1 cellular context compared by ENCODE assay signal in genomic region chr6:111841822-111842221, GRCh38.
A peak's percentile ranks its signal among the peaks of the same experiment; 100 is the strongest.
TF ChIP-seq lines count a peak whose summit lies in the region.

No MANE protein-coding gene starts in this region.

TF ChIP-seq in GM12878, 131 proteins besides CTCF, POLR2A, EP300 and RAD21 (continued from another document and continues in another):
- TF ChIP-seq, protein P1, sequence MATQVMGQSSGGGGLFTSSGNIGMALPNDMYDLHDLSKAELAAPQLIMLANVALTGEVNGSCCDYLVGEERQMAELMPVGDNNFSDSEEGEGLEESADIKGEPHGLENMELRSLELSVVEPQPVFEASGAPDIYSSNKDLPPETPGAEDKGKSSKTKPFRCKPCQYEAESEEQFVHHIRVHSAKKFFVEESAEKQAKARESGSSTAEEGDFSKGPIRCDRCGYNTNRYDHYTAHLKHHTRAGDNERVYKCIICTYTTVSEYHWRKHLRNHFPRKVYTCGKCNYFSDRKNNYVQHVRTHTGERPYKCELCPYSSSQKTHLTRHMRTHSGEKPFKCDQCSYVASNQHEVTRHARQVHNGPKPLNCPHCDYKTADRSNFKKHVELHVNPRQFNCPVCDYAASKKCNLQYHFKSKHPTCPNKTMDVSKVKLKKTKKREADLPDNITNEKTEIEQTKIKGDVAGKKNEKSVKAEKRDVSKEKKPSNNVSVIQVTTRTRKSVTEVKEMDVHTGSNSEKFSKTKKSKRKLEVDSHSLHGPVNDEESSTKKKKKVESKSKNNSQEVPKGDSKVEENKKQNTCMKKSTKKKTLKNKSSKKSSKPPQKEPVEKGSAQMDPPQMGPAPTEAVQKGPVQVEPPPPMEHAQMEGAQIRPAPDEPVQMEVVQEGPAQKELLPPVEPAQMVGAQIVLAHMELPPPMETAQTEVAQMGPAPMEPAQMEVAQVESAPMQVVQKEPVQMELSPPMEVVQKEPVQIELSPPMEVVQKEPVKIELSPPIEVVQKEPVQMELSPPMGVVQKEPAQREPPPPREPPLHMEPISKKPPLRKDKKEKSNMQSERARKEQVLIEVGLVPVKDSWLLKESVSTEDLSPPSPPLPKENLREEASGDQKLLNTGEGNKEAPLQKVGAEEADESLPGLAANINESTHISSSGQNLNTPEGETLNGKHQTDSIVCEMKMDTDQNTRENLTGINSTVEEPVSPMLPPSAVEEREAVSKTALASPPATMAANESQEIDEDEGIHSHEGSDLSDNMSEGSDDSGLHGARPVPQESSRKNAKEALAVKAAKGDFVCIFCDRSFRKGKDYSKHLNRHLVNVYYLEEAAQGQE (IDR thresholded peaks at IDR 0.05; ENCODE audit: low read depth, low read length) = no peak
- TF ChIP-seq, protein P2, sequence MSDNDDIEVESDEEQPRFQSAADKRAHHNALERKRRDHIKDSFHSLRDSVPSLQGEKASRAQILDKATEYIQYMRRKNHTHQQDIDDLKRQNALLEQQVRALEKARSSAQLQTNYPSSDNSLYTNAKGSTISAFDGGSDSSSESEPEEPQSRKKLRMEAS (IDR thresholded peaks at IDR 0.05; ENCODE audit: low read depth, low read length) = no peak
- TF ChIP-seq CHD4 (IDR thresholded peaks at IDR 0.05) = no peak
- peak; percentile 98 for TF ChIP-seq RUNX3 (IDR thresholded peaks at IDR 0.05; ENCODE audit: low read length)
- TF ChIP-seq CREM (IDR thresholded peaks at IDR 0.05; ENCODE audit: low read depth) = peak; percentile 78
- peak; percentile 80 for TF ChIP-seq SPI1 (IDR thresholded peaks at IDR 0.05; ENCODE audit: borderline replicate concordance, insufficient read depth, low read depth, low read length)
- no peak for TF ChIP-seq SUZ12 (IDR thresholded peaks at IDR 0.05; ENCODE audit: unreplicated experiment)
- no peak for TF ChIP-seq ZNF622 (IDR thresholded peaks at IDR 0.05)
- TF ChIP-seq ZZZ3 (IDR thresholded peaks at IDR 0.05; ENCODE audit: control insufficient read depth, insufficient read length, low read depth) = no peak
- TF ChIP-seq NBN (IDR thresholded peaks at IDR 0.05) = peak; percentile 83
- no peak for TF ChIP-seq NR2C1 (IDR thresholded peaks at IDR 0.05)
- TF ChIP-seq DPF2 (IDR thresholded peaks at IDR 0.05) = peak; percentile 85
- TF ChIP-seq ASH2L (IDR thresholded peaks at IDR 0.05; ENCODE audit: borderline replicate concordance, low read depth) = no peak
- TF ChIP-seq YBX1 (IDR thresholded peaks at IDR 0.05) = no peak
- no peak for TF ChIP-seq SREBF2 (IDR thresholded peaks at IDR 0.05; ENCODE audit: low read length)
- peak; percentile 93 to 95 for TF ChIP-seq BHLHE40 (IDR thresholded peaks at IDR 0.05; ENCODE audit: borderline replicate concordance in 1 of 2, low read depth in 2 of 2, low read length in 1 of 2)
- TF ChIP-seq ETV6 (conservative IDR thresholded peaks at IDR 0.05 in 1 of 2, IDR thresholded peaks at IDR 0.05 in 1 of 2; ENCODE audit: borderline replicate concordance in 1 of 2, low read depth in 1 of 2) = peak in 1 of 2 experiments; percentile 96; a peak in 2 of 4 replicates
- TF ChIP-seq ATF2 (IDR thresholded peaks at IDR 0.05; ENCODE audit: low read length) = peak; percentile 82
- TF ChIP-seq, protein P3, sequence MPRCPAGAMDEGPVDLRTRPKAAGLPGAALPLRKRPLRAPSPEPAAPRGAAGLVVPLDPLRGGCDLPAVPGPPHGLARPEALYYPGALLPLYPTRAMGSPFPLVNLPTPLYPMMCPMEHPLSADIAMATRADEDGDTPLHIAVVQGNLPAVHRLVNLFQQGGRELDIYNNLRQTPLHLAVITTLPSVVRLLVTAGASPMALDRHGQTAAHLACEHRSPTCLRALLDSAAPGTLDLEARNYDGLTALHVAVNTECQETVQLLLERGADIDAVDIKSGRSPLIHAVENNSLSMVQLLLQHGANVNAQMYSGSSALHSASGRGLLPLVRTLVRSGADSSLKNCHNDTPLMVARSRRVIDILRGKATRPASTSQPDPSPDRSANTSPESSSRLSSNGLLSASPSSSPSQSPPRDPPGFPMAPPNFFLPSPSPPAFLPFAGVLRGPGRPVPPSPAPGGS (IDR thresholded peaks at IDR 0.05; ENCODE audit: borderline replicate concordance, insufficient read depth, low read depth, low read length, poor library complexity, severe bottlenecking) = peak; percentile 59
- no peak for TF ChIP-seq PRDM15 (CRISPR knock-in tag; IDR thresholded peaks at IDR 0.05)
- TF ChIP-seq SUPT20H (IDR thresholded peaks at IDR 0.05; ENCODE audit: borderline replicate concordance, control insufficient read depth, low read depth, low read length) = no peak
- peak; percentile 59; the same call in 1 of the 2 replicates for TF ChIP-seq CREB1 (IDR thresholded peaks at IDR 0.05; ENCODE audit: low read depth)
- no peak for TF ChIP-seq SRF (IDR thresholded peaks at IDR 0.05; ENCODE audit: low read depth in 2 of 2, low read length in 2 of 2)
- peak; percentile 89 to 95 for TF ChIP-seq IKZF2 (IDR thresholded peaks at IDR 0.05)
- TF ChIP-seq RFX5 (IDR thresholded peaks at IDR 0.05; ENCODE audit: low read depth, low read length) = no peak
- TF ChIP-seq HDGF (IDR thresholded peaks at IDR 0.05) = no peak; the same call in 1 of the 2 replicates
- no peak for TF ChIP-seq SIX5 (IDR thresholded peaks at IDR 0.05; ENCODE audit: low read depth, low read length, severe bottlenecking)
- TF ChIP-seq BACH1 (IDR thresholded peaks at IDR 0.05; ENCODE audit: borderline replicate concordance) = no peak
- no peak for TF ChIP-seq RB1 (IDR thresholded peaks at IDR 0.05; ENCODE audit: borderline replicate concordance)
- TF ChIP-seq NR2F1 (conservative IDR thresholded peaks at IDR 0.05) = no peak; the same call in 1 of the 2 replicates
- no peak for TF ChIP-seq USF1 (IDR thresholded peaks at IDR 0.05; ENCODE audit: borderline replicate concordance, extremely low read length, insufficient read depth, low read depth, low read length)
- peak; percentile 73; the same call in 1 of the 2 replicates for TF ChIP-seq ZBED1 (IDR thresholded peaks at IDR 0.05; ENCODE audit: borderline replicate concordance)
- TF ChIP-seq SKIL (IDR thresholded peaks at IDR 0.05; ENCODE audit: low read depth, poor library complexity, severe bottlenecking) = peak; percentile 44
- no peak for TF ChIP-seq LARP7 (IDR thresholded peaks at IDR 0.05)
- TF ChIP-seq, protein P4, sequence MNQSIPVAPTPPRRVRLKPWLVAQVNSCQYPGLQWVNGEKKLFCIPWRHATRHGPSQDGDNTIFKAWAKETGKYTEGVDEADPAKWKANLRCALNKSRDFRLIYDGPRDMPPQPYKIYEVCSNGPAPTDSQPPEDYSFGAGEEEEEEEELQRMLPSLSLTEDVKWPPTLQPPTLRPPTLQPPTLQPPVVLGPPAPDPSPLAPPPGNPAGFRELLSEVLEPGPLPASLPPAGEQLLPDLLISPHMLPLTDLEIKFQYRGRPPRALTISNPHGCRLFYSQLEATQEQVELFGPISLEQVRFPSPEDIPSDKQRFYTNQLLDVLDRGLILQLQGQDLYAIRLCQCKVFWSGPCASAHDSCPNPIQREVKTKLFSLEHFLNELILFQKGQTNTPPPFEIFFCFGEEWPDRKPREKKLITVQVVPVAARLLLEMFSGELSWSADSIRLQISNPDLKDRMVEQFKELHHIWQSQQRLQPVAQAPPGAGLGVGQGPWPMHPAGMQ (IDR thresholded peaks at IDR 0.05; ENCODE audit: borderline replicate concordance) = no peak
- TF ChIP-seq STAT1 (conservative IDR thresholded peaks at IDR 0.05) = no peak
- TF ChIP-seq TBL1XR1 (IDR thresholded peaks at IDR 0.05; ENCODE audit: low read depth, low read length) = no peak
- no peak for TF ChIP-seq ZNF687 (IDR thresholded peaks at IDR 0.05)
- no peak for TF ChIP-seq USF2 (IDR thresholded peaks at IDR 0.05; ENCODE audit: borderline replicate concordance, low read depth, low read length)
